ENCODE assay signal across 11 cellular contexts in genomic region chr17:56317351-56318208, GRCh38.
"Had no signal": no experiment of that assay in that cellular context is flagged by ENCODE, and none has a peak within 500 bp of the region (broad histone marks: within the 10 kb centered on the region; RNA-seq: fewer than 3 reads in every experiment).

No MANE protein-coding gene starts in this region.

- H3K27me3 ChIP-seq: testis, upper lobe of right lung had no signal

- H3K9me3 ChIP-seq: breast epithelium, prostate gland, testis, upper lobe of right lung had no signal

- H3K4me1 ChIP-seq: breast epithelium, prostate gland, testis had no signal

- H3K4me3 ChIP-seq: breast epithelium, lung, prostate gland, testis, upper lobe of right lung had no signal

- ATAC-seq: natural killer cell, upper lobe of right lung had no signal

- H3K27ac ChIP-seq: breast epithelium, prostate gland, testis, upper lobe of right lung had no signal

- DNase-seq: activated CD4-positive, alpha-beta T cell treated with anti-CD3 and anti-CD28 coated beads, Interleukin-2, amount 50 U/mL, for 4 hours; activated naive CD8-positive, alpha-beta T cell treated with anti-CD3 and anti-CD28 coated beads, Interleukin-2, amount 10 ng/mL, durations not matched to agents 7 days and 5 days; aorta; kidney; natural killer cell; stimulated activated CD4-positive, alpha-beta T cell treated with anti-CD3 and anti-CD28 coated beads, Interleukin-4, amount 100 ng/mL, for 24 hours; testis; upper lobe of right lung had no signal

- H3K36me3 ChIP-seq: breast epithelium, prostate gland, upper lobe of right lung had no signal
